In the genomic region with DNA sequence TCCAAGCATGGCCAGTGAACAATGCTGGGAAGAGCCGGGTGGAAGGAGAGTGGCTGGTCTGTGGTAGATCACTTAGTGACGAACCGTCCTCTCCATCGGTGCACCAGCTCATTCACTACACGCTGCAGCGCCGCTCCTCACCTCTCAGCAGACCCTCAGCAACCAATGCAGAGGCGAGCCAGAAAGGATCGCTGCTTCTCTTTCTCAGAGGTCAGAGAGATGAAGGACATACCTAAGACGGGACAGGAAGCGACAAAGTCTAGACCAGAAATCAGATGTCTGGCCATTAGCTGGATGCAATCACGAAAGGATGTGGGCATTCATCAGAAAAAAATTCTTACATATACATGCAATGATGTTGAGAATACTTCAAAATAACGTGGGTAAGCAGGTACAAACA, we compare ENCODE assay signal across 14 cellular contexts. TPM values are rescaled to one million over a fixed set of nuclear protein-coding genes. Genes with fewer than 3 reads are reported as not detected.
A peak's percentile ranks its signal among the peaks of the same experiment; 100 is the strongest.
DNase-seq lines count a peak whose midpoint lies in the region; ATAC-seq and TF ChIP-seq lines count a peak whose summit lies in the region.
"Had no signal": no experiment of that assay in that cellular context is flagged by ENCODE, and none has a peak within 500 bp of the region (broad histone marks: within the 10 kb centered on the region; RNA-seq: fewer than 3 reads in every experiment).

No MANE protein-coding gene starts in this region.

- peaks cover 90% of the 10 kb centered on the region for H3K4me1 Mint-ChIP-seq in activated CD4-positive, alpha-beta T cell treated with anti-CD3 and anti-CD28 coated beads for 36 hours
- H3K4me1 Mint-ChIP-seq in activated T-helper 17 cell treated with anti-CD3 and anti-CD28 coated beads, Interleukin-2, amount 50 U/mL, for 72 hours: peaks cover 64% of the 10 kb centered on the region
- H3K4me1 Mint-ChIP-seq in stimulated activated memory B cell treated with anti-CD40 and anti-IgM and Interleukin-4, amounts not matched to agents 10 μg/mL and 1 μg/mL and 100 μg/mL, for 72 hours: peaks cover 52% of the 10 kb centered on the region

- no peaks in the 10 kb centered on the region for H3K27me3 Mint-ChIP-seq in activated CD4-positive, alpha-beta T cell treated with anti-CD3 and anti-CD28 coated beads for 36 hours
- no peaks in the 10 kb centered on the region for H3K27me3 Mint-ChIP-seq in activated T-helper 17 cell treated with anti-CD3 and anti-CD28 coated beads, Interleukin-2, amount 50 U/mL, for 72 hours
- H3K27me3 Mint-ChIP-seq in stimulated activated memory B cell treated with anti-CD40 and anti-IgM and Interleukin-4, amounts not matched to agents 10 μg/mL and 1 μg/mL and 100 μg/mL, for 72 hours: no peaks in the 10 kb centered on the region

- TF ChIP-seq CTCF in right lobe of liver (IDR thresholded peaks at IDR 0.05): no peak

- CTCF ChIA-PET in activated CD4-positive, alpha-beta T cell treated with anti-CD3 and anti-CD28 coated beads for 36 hours (lab: Charles Lee): interaction anchor here (1.3 kb wide), 1 partner anchor 72 kb away, joined by 3 read pairs; no protein-coding TSS in a partner anchor

- H3K4me3 ChIP-seq in right lobe of liver: no peak overlapping the region
- H3K4me3 ChIP-seq: A549, cardiac muscle cell had no signal

- no peak overlapping the region for H3K4me3 Mint-ChIP-seq in activated CD4-positive, alpha-beta T cell treated with anti-CD3 and anti-CD28 coated beads for 36 hours
- peak overlapping the region; percentile 61 for H3K4me3 Mint-ChIP-seq in activated T-helper 17 cell treated with anti-CD3 and anti-CD28 coated beads, Interleukin-2, amount 50 U/mL, for 72 hours
- no peak overlapping the region for H3K4me3 Mint-ChIP-seq in stimulated activated memory B cell treated with anti-CD40 and anti-IgM and Interleukin-4, amounts not matched to agents 10 μg/mL and 1 μg/mL and 100 μg/mL, for 72 hours

- no peaks in the 10 kb centered on the region for H3K9me3 Mint-ChIP-seq in activated CD4-positive, alpha-beta T cell treated with anti-CD3 and anti-CD28 coated beads for 36 hours (ENCODE audit: low read depth)
- H3K9me3 Mint-ChIP-seq in activated T-helper 17 cell treated with anti-CD3 and anti-CD28 coated beads, Interleukin-2, amount 50 U/mL, for 72 hours: no peaks in the 10 kb centered on the region
- no peaks in the 10 kb centered on the region for H3K9me3 Mint-ChIP-seq in stimulated activated memory B cell treated with anti-CD40 and anti-IgM and Interleukin-4, amounts not matched to agents 10 μg/mL and 1 μg/mL and 100 μg/mL, for 72 hours

- H3K36me3 Mint-ChIP-seq in activated CD4-positive, alpha-beta T cell treated with anti-CD3 and anti-CD28 coated beads for 36 hours (ENCODE audit: low read depth): peaks cover 48% of the 10 kb centered on the region
- peaks cover 29% of the 10 kb centered on the region for H3K36me3 Mint-ChIP-seq in activated T-helper 17 cell treated with anti-CD3 and anti-CD28 coated beads, Interleukin-2, amount 50 U/mL, for 72 hours (ENCODE audit: low read depth)
- peaks cover 17% of the 10 kb centered on the region for H3K36me3 Mint-ChIP-seq in stimulated activated memory B cell treated with anti-CD40 and anti-IgM and Interleukin-4, amounts not matched to agents 10 μg/mL and 1 μg/mL and 100 μg/mL, for 72 hours

- intact Hi-C loops in activated CD4-positive, alpha-beta T cell treated with anti-CD3 and anti-CD28 coated beads for 36 hours (cut with DNase I, micrococcal nuclease): no loop called here
- intact Hi-C loops in right lobe of liver (cut with DNase I): no loop called here

- H3K27ac ChIP-seq in right lobe of liver: peak overlapping the region in 2 of 3 donors; percentile 25 to 29
- H3K27ac ChIP-seq: cardiac muscle cell had no signal

- 45% methylated on average over 5 of the region's 13 CpGs for WGBS in right lobe of liver (ENCODE audit: insufficient coverage, low coverage, low lambda C conversion rate, missing lambda C conversion rate)

- POLR2A ChIA-PET in activated CD4-positive, alpha-beta T cell treated with anti-CD3 and anti-CD28 coated beads for 36 hours (lab: Charles Lee): interaction anchor here (0.8 kb wide), 1 partner anchor 126 kb away, joined by 4 read pairs; no protein-coding TSS in a partner anchor

- no peak for TF ChIP-seq POLR2A in right lobe of liver (IDR thresholded peaks at IDR 0.05)

- no peaks in the 10 kb centered on the region for H3K27me3 ChIP-seq in right lobe of liver
- H3K27me3 ChIP-seq: cardiac muscle cell had no signal

- peaks cover 0 to 9% (median 3%) of the 10 kb centered on the region in 4 donors for H3K4me1 ChIP-seq in right lobe of liver

- peak; percentile 1 for DNase-seq in activated CD4-positive, alpha-beta T cell treated with anti-CD3 and anti-CD28 coated beads for 48 hours
- DNase-seq in activated CD4-positive, alpha-beta T cell treated with anti-CD3 and anti-CD28 coated beads for 36 hours: no peak
- peak in 1 of 3 donors; percentile 38 for DNase-seq in right lobe of liver
- DNase-seq in NCI-H187 treated with DMSO at 0.1 percent for 48 hours (lab: John Stamatoyannopoulos, UW): no peak
- DNase-seq: GDM1, GOT3, mammary epithelial cell, NCI-H510A treated with DMSO at 0.1 percent for 48 hours had no signal

- peaks cover 0 to 2% (median 0%) of the 10 kb centered on the region in 4 donors for H3K36me3 ChIP-seq in right lobe of liver
- H3K36me3 ChIP-seq: cardiac muscle cell had no signal

- no peak for ATAC-seq in activated CD4-positive, alpha-beta T cell treated with anti-CD3 and anti-CD28 coated beads for 36 hours
- ATAC-seq in activated T-helper 17 cell treated with anti-CD3 and anti-CD28 coated beads, Interleukin-2, amount 50 U/mL, for 72 hours (replicated peaks): no peak
- ATAC-seq in right lobe of liver (no peak), GM18867 (IDR thresholded peaks at IDR 0.05; ENCODE audit: unreplicated experiment) (no peak), HG02678 (IDR thresholded peaks at IDR 0.05; ENCODE audit: unreplicated experiment) (no peak)
- ATAC-seq in stimulated activated memory B cell treated with anti-CD40 and anti-IgM and Interleukin-4, amounts not matched to agents 10 μg/mL and 1 μg/mL and 100 μg/mL, for 72 hours: no peak
- ATAC-seq: A549 had no signal

- no peaks in the 10 kb centered on the region for H3K9me3 ChIP-seq in right lobe of liver
- H3K9me3 ChIP-seq: A549 had no signal

- no peak overlapping the region for H3K27ac Mint-ChIP-seq in activated CD4-positive, alpha-beta T cell treated with anti-CD3 and anti-CD28 coated beads for 36 hours
- H3K27ac Mint-ChIP-seq in activated T-helper 17 cell treated with anti-CD3 and anti-CD28 coated beads, Interleukin-2, amount 50 U/mL, for 72 hours: peak overlapping the region; percentile 53
- H3K27ac Mint-ChIP-seq in stimulated activated memory B cell treated with anti-CD40 and anti-IgM and Interleukin-4, amounts not matched to agents 10 μg/mL and 1 μg/mL and 100 μg/mL, for 72 hours: peak overlapping the region; percentile 38

RNA-seq across cellular contexts. Expression of a gene that starts 26.9 kb away (rescaled TPM):
- 100 to 1,000 TPM; 110 to 127 TPM for total RNA-seq in activated CD4-positive, alpha-beta T cell treated with anti-CD3 and anti-CD28 coated beads for 36 hours
- total RNA-seq in activated T-helper 17 cell treated with anti-CD3 and anti-CD28 coated beads, Interleukin-2, amount 50 U/mL, for 72 hours: 10 to 100 TPM; 59.6 to 99.8 TPM
- 10 to 100 TPM; 23.7 to 42.3 (median 33.1) TPM for total RNA-seq in right lobe of liver

RNA-seq across cellular contexts. Expression of a gene that starts 38.3 kb away (rescaled TPM):
- 10 to 100 TPM in 1 of 2 experiments, 1 to 10 TPM in 1; 9.8 to 10.4 TPM for total RNA-seq in activated CD4-positive, alpha-beta T cell treated with anti-CD3 and anti-CD28 coated beads for 36 hours
- total RNA-seq in activated T-helper 17 cell treated with anti-CD3 and anti-CD28 coated beads, Interleukin-2, amount 50 U/mL, for 72 hours: 1 to 10 TPM; 7.7 to 9.1 TPM
- 100 to 1,000 TPM in 1 of 6 experiments, 10 to 100 TPM in 5; 11.2 to 153 (median 66.7) TPM for total RNA-seq in right lobe of liver
